ENCODE assay signal across 1 cellular context in the genomic region with DNA sequence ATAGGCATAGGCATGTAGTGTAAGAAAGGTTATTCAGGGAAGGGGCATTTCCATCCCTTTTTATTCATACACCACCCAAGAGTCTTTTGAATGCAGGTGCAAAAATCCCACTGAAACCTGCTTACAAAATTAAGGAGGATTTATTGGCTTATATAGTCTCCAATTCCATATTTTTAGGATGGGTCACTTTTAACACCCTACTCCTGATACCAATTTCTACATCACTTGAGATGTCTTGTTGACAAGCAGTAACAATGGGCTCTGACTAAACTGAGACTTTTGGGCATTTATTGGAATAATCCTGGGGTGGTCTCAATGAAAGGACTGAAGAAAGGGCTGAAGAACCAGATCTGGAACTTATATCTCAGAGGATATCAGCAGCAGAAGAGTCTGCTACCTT.
TF ChIP-seq lines count a peak whose summit lies in the region.

No MANE protein-coding gene starts in this region.

TF ChIP-seq in HEK293, 187 proteins besides CTCF, POLR2A, EP300 and RAD21 (continued from another document):
- TF ChIP-seq, protein P1, sequence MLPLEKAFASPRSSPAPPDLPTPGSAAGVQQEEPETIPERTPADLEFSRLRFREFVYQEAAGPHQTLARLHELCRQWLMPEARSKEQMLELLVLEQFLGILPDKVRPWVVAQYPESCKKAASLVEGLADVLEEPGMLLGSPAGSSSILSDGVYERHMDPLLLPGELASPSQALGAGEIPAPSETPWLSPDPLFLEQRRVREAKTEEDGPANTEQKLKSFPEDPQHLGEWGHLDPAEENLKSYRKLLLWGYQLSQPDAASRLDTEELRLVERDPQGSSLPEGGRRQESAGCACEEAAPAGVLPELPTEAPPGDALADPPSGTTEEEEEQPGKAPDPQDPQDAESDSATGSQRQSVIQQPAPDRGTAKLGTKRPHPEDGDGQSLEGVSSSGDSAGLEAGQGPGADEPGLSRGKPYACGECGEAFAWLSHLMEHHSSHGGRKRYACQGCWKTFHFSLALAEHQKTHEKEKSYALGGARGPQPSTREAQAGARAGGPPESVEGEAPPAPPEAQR (tag by site-specific recombination; IDR thresholded peaks at IDR 0.05), result no peak
- TF ChIP-seq ZNF785 (tag by site-specific recombination; IDR thresholded peaks at IDR 0.05) (no peak), ZNF629 (tag by site-specific recombination; IDR thresholded peaks at IDR 0.05) (no peak), ZNF239 (tag by site-specific recombination; IDR thresholded peaks at IDR 0.05) (no peak), ZFHX2 (tag by site-specific recombination; conservative IDR thresholded peaks at IDR 0.05) (no peak)
TF ChIP-seq in HEK293: peak in this region for 1.
